9 cellular contexts compared by ENCODE assay signal in genomic region chr6:32685603-32686002, GRCh38. TPM values are rescaled to one million over a fixed set of nuclear protein-coding genes. Genes with fewer than 3 reads are reported as not detected.
A peak's percentile ranks its signal among the peaks of the same experiment; 100 is the strongest.
DNase-seq lines count a peak whose midpoint lies in the region; ATAC-seq and TF ChIP-seq lines count a peak whose summit lies in the region.
"Had no signal": no experiment of that assay in that cellular context is flagged by ENCODE, and none has a peak within 500 bp of the region (broad histone marks: within the 10 kb centered on the region; RNA-seq: fewer than 3 reads in every experiment).

No MANE protein-coding gene starts in this region.

- no peak overlapping the region for H3K4me3 ChIP-seq in AG10803 (ENCODE audit: low read length)
- H3K4me3 ChIP-seq in lower leg skin (ENCODE audit: low read depth, poor library complexity, severe bottlenecking), result no peak overlapping the region
- H3K4me3 ChIP-seq: pancreas had no signal

- TF ChIP-seq CTCF in AG10803 (conservative IDR thresholded peaks at IDR 0.05; ENCODE audit: low read length) (no peak), lower leg skin (IDR thresholded peaks at IDR 0.05) (no peak), endothelial cell (IDR thresholded peaks at IDR 0.05; ENCODE audit: unreplicated experiment) (no peak)

- peak overlapping the region; percentile 66 for H3K4me3 Mint-ChIP-seq in activated T-helper 1 cell treated with anti-CD3 and anti-CD28 coated beads, Interleukin-12 subunit alpha, Interleukin-12 subunit beta, Interleukin-2, Interleukin-4 antibody, amounts not matched to agents 30 ng/mL and 10 ng/mL and 1 ng/mL, durations not matched to agents 14 hours and 24 hours and 36 hours
- H3K4me3 Mint-ChIP-seq in endothelial cell (ENCODE audit: unreplicated experiment), result no peak overlapping the region

- peak; percentile 70 for ATAC-seq in GM19025 (IDR thresholded peaks at IDR 0.05; ENCODE audit: low read depth, unreplicated experiment)
- ATAC-seq in HG03135 (IDR thresholded peaks at IDR 0.05; ENCODE audit: unreplicated experiment), result peak; percentile 75

- peaks cover 6% of the 10 kb centered on the region for H3K9me3 Mint-ChIP-seq in activated T-helper 1 cell treated with anti-CD3 and anti-CD28 coated beads, Interleukin-12 subunit alpha, Interleukin-12 subunit beta, Interleukin-2, Interleukin-4 antibody, amounts not matched to agents 30 ng/mL and 10 ng/mL and 1 ng/mL, durations not matched to agents 14 hours and 24 hours and 36 hours
- H3K9me3 Mint-ChIP-seq in endothelial cell (ENCODE audit: unreplicated experiment), result no peaks in the 10 kb centered on the region

- peaks cover 1% of the 10 kb centered on the region for H3K36me3 Mint-ChIP-seq in activated T-helper 1 cell treated with anti-CD3 and anti-CD28 coated beads, Interleukin-12 subunit alpha, Interleukin-12 subunit beta, Interleukin-2, Interleukin-4 antibody, amounts not matched to agents 30 ng/mL and 10 ng/mL and 1 ng/mL, durations not matched to agents 14 hours and 24 hours and 36 hours (ENCODE audit: low read depth)
- no peaks in the 10 kb centered on the region for H3K36me3 Mint-ChIP-seq in endothelial cell (ENCODE audit: low read depth, unreplicated experiment)

- intact Hi-C loops in activated T-helper 1 cell treated with anti-CD3 and anti-CD28 coated beads, Interleukin-12 subunit alpha, Interleukin-12 subunit beta, Interleukin-2, Interleukin-4 antibody, amounts not matched to agents 30 ng/mL and 10 ng/mL and 1 ng/mL, durations not matched to agents 14 hours and 24 hours and 36 hours (cut with micrococcal nuclease), result loop anchor here (1.0 kb wide), 4 partner anchors 17 to 430 kb away; no protein-coding TSS in a partner anchor
- intact Hi-C loops in lower leg skin (cut with DNase I; ENCODE audit: low total_unique reads), result no loop called here

- peak overlapping the region; percentile 77 for H3K27ac Mint-ChIP-seq in activated T-helper 1 cell treated with anti-CD3 and anti-CD28 coated beads, Interleukin-12 subunit alpha, Interleukin-12 subunit beta, Interleukin-2, Interleukin-4 antibody, amounts not matched to agents 30 ng/mL and 10 ng/mL and 1 ng/mL, durations not matched to agents 14 hours and 24 hours and 36 hours
- no peak overlapping the region for H3K27ac Mint-ChIP-seq in endothelial cell (ENCODE audit: unreplicated experiment)

- DNase-seq in AG10803 (ENCODE audit: low read depth) (peak; percentile 6), lower leg skin (ENCODE audit: low spot score in 2 of 2) (no peak), endothelial cell (ENCODE audit: low spot score) (no peak), NCI-H2196 (lab: John Stamatoyannopoulos, UW; ENCODE audit: unreplicated experiment) (no peak)
- peak; percentile 47 for DNase-seq in activated T-helper 1 cell treated with anti-CD3 and anti-CD28 coated beads, Interleukin-12 subunit alpha, Interleukin-12 subunit beta, Interleukin-2, Interleukin-4 antibody, amounts not matched to agents 30 ng/mL and 10 ng/mL and 1 ng/mL, durations not matched to agents 14 hours and 24 hours and 36 hours (ENCODE audit: low spot score)
- no peak for DNase-seq in stimulated activated CD4-positive, alpha-beta T cell treated with anti-CD3 and anti-CD28 coated beads, Interleukin-15, amount 100 ng/mL, for 24 hours
- DNase-seq: pancreas had no signal

- H3K27me3 Mint-ChIP-seq in activated T-helper 1 cell treated with anti-CD3 and anti-CD28 coated beads, Interleukin-12 subunit alpha, Interleukin-12 subunit beta, Interleukin-2, Interleukin-4 antibody, amounts not matched to agents 30 ng/mL and 10 ng/mL and 1 ng/mL, durations not matched to agents 14 hours and 24 hours and 36 hours (ENCODE audit: insufficient read depth), result peaks cover 11% of the 10 kb centered on the region
- H3K27me3 Mint-ChIP-seq in endothelial cell (ENCODE audit: unreplicated experiment), result no peaks in the 10 kb centered on the region

- WGBS in lower leg skin, 2 donors, result 15 to 26% methylated on average over 1 of the region's 1 CpG

- peaks cover 46% of the 10 kb centered on the region for H3K4me1 Mint-ChIP-seq in activated T-helper 1 cell treated with anti-CD3 and anti-CD28 coated beads, Interleukin-12 subunit alpha, Interleukin-12 subunit beta, Interleukin-2, Interleukin-4 antibody, amounts not matched to agents 30 ng/mL and 10 ng/mL and 1 ng/mL, durations not matched to agents 14 hours and 24 hours and 36 hours (ENCODE audit: low read depth)
- H3K4me1 Mint-ChIP-seq in endothelial cell (ENCODE audit: unreplicated experiment), result no peaks in the 10 kb centered on the region

- no peak for TF ChIP-seq POLR2A in lower leg skin (IDR thresholded peaks at IDR 0.05)

RNA-seq across cellular contexts. Expression of gene HLA-DQB1, which starts 19.1 kb away (rescaled TPM):
- total RNA-seq in activated T-helper 1 cell treated with anti-CD3 and anti-CD28 coated beads, Interleukin-12 subunit alpha, Interleukin-12 subunit beta, Interleukin-2, Interleukin-4 antibody, amounts not matched to agents 30 ng/mL and 10 ng/mL and 1 ng/mL, durations not matched to agents 14 hours and 24 hours and 36 hours, result 4.3 and 4.7 TPM in 2 replicates
- 10 to 100 TPM in 1 of 4 donors, 1 to 10 TPM in 2, under 1 TPM in 1; 0.44 to 11.3 (median 4.4) TPM for total RNA-seq in lower leg skin
- 22.0 TPM for total RNA-seq in endothelial cell (ENCODE audit: unreplicated experiment)

RNA-seq across cellular contexts. Expression of gene HLA-DQA1, which starts 48.4 kb away (rescaled TPM):
- total RNA-seq in activated T-helper 1 cell treated with anti-CD3 and anti-CD28 coated beads, Interleukin-12 subunit alpha, Interleukin-12 subunit beta, Interleukin-2, Interleukin-4 antibody, amounts not matched to agents 30 ng/mL and 10 ng/mL and 1 ng/mL, durations not matched to agents 14 hours and 24 hours and 36 hours, result 12.5 and 13.3 TPM in 2 replicates
- total RNA-seq in lower leg skin (10 to 100 TPM in 2 of 4 donors, 1 to 10 TPM in 2; 4.7 to 19.8 (median 10.3) TPM), endothelial cell (ENCODE audit: unreplicated experiment) (not detected)

RNA-seq across cellular contexts. Expression of gene HLA-DQA2, which starts 55.6 kb away (rescaled TPM):
- total RNA-seq in activated T-helper 1 cell treated with anti-CD3 and anti-CD28 coated beads, Interleukin-12 subunit alpha, Interleukin-12 subunit beta, Interleukin-2, Interleukin-4 antibody, amounts not matched to agents 30 ng/mL and 10 ng/mL and 1 ng/mL, durations not matched to agents 14 hours and 24 hours and 36 hours, result 1.8 and 2.7 TPM in 2 replicates
- total RNA-seq in lower leg skin (1 to 10 TPM; 3.4 to 7.2 (median 5.6) TPM), endothelial cell (ENCODE audit: unreplicated experiment) (not detected)

Comparison
In these comparisons a context has a peak if more than half of its experiments do, and no peak if none do; other contexts are left out.
1. DNase-seq: peak in AG10803 (single experiment) and activated T-helper 1 cell treated with anti-CD3 and anti-CD28 coated beads, Interleukin-12 subunit alpha, Interleukin-12 subunit beta, Interleukin-2, Interleukin-4 antibody, amounts not matched to agents 30 ng/mL and 10 ng/mL and 1 ng/mL, durations not matched to agents 14 hours and 24 hours and 36 hours (single experiment); none in lower leg skin (0 of 2), endothelial cell (single experiment), NCI-H2196 (single experiment) and stimulated activated CD4-positive, alpha-beta T cell treated with anti-CD3 and anti-CD28 coated beads, Interleukin-15, amount 100 ng/mL, for 24 hours (single experiment).